8 cellular contexts compared by ENCODE assay signal in genomic region chr17:42387663-42388380, GRCh38. TPM values are rescaled to one million over a fixed set of nuclear protein-coding genes. Genes with fewer than 3 reads are reported as not detected.
DNase-seq lines count a peak whose midpoint lies in the region; ATAC-seq, FAIRE-seq and TF ChIP-seq lines count a peak whose summit lies in the region.

No MANE protein-coding gene starts in this region.

- H3K23ac ChIP-seq in H1 (ENCODE audit: insufficient read length): no peak overlapping the region

- TF ChIP-seq POLR2A in H1 (IDR thresholded peaks at IDR 0.05; ENCODE audit: control extremely low read depth in 1 of 2, low read depth in 2 of 2, low read length in 2 of 2) (peak in 1 of 2 experiments; percentile 47; a peak in 1 of 3 replicates), suprapubic skin (IDR thresholded peaks at IDR 0.05) (peak in 1 of 2 donors; percentile 15)

- H3K27ac Mint-ChIP-seq in activated CD4-positive, alpha-beta T cell treated with anti-CD3 and anti-CD28 coated beads, Interleukin-2, amount 10 ng/mL, durations not matched to agents 24 days and 14 days: peak overlapping the region; percentile 100

- H4K5ac ChIP-seq in H1 (ENCODE audit: insufficient read length, low read depth, low read length): peak overlapping the region; percentile 83

- H2AK5ac ChIP-seq in H1 (ENCODE audit: low read depth, low read length): no peak overlapping the region

- H3K23me2 ChIP-seq in H1 (ENCODE audit: low read depth, low read length): peaks cover 8% of the 10 kb centered on the region

- peaks cover 51% of the 10 kb centered on the region for H3K4me1 Mint-ChIP-seq in activated CD4-positive, alpha-beta T cell treated with anti-CD3 and anti-CD28 coated beads, Interleukin-2, amount 10 ng/mL, durations not matched to agents 24 days and 14 days

- H3K79me1 ChIP-seq in H1 (ENCODE audit: low read depth, low read length): 0 out of 2 replicates have a peak, but pooled peaks cover 3% of the 10 kb centered on the region

- peak overlapping the region; percentile 74 to 85 for H3K4me2 ChIP-seq in H1 (ENCODE audit: insufficient read depth in 1 of 2, low read depth in 2 of 2, low read length in 2 of 2)

- no peak overlapping the region for H2AFZ ChIP-seq in H1 (ENCODE audit: low read length)

- no peak overlapping the region for H2BK15ac ChIP-seq in H1 (ENCODE audit: low read length)

- H3K27ac ChIP-seq in H1 (ENCODE audit: low read depth, low read length): peak overlapping the region; percentile 66; the same call in 1 of the 2 replicates
- peak overlapping the region; percentile 98 for H3K27ac ChIP-seq in suprapubic skin

- H3K4me3 ChIP-seq in AG04449 (ENCODE audit: low read depth, low read length) (peak overlapping the region; percentile 96), H1 (ENCODE audit: extremely low read depth in 1 of 4, insufficient read depth in 2 of 4, low read depth in 3 of 4, low read length in 4 of 4) (peak overlapping the region; percentile 79 to 91 (median 82)), mucosa of descending colon (peak overlapping the region; percentile 98), suprapubic skin (peak overlapping the region; percentile 77)

- peak overlapping the region; percentile 64 for H3K56ac ChIP-seq in H1 (replicated peaks; ENCODE audit: insufficient read length, low read depth, low read length)

- H3K79me2 ChIP-seq in H1 (ENCODE audit: control insufficient read depth in 1 of 2, insufficient read depth in 2 of 2, low read length in 2 of 2): peaks cover 23 to 45% of the 10 kb centered on the region in 2 experiments

- DNase-seq in AG04449 (ENCODE audit: low read depth, low spot score) (no peak), NAMALWA (ENCODE audit: low spot score) (peak; percentile 34), H1 (ENCODE audit: low read depth in 1 of 2, low spot score in 2 of 2) (peak in 1 of 2 experiments; percentile 80), mucosa of descending colon (peak; percentile 59 to 77 (median 76)), suprapubic skin (ENCODE audit: low spot score in 2 of 2) (peak; percentile 82 to 83)
- peak; percentile 82 for DNase-seq in activated CD4-positive, alpha-beta T cell treated with anti-CD3 and anti-CD28 coated beads, Interleukin-2, amount 10 ng/mL, durations not matched to agents 24 days and 14 days

- H3K9me3 ChIP-seq in H1 (ENCODE audit: insufficient read depth in 2 of 2, low read depth in 1 of 2, low read length in 1 of 2) (no peaks in the 10 kb centered on the region), mucosa of descending colon (no peaks in the 10 kb centered on the region), suprapubic skin (no peaks in the 10 kb centered on the region)

- H3K4me3 Mint-ChIP-seq in activated CD4-positive, alpha-beta T cell treated with anti-CD3 and anti-CD28 coated beads, Interleukin-2, amount 10 ng/mL, durations not matched to agents 24 days and 14 days: peak overlapping the region; percentile 83

- H2BK12ac ChIP-seq in H1 (ENCODE audit: low read depth, low read length): 0 out of 2 replicates have a peak overlapping the region, but pooled peaks have one; percentile 17

- POLR2A ChIA-PET in AG04449 (lab: Yijun Ruan, JAX) (interaction anchor here (0.7 to 1.6 kb wide), 10 partner anchors 11 to 132 kb away, joined by 3 to 10 read pairs (median 4); partner anchors contain the start of gene CAVIN1), H1 (lab: Charles Lee; ENCODE audit: partially characterized antibody) (interaction anchor here (0.8 to 2.9 kb wide), 11 partner anchors 9 to 370 kb away, joined by 3 to 33 read pairs (median 5); partner anchors contain the start of genes CAVIN1 and DNAJC7)

- H4K91ac ChIP-seq in H1 (replicated peaks; ENCODE audit: insufficient read length, low read length): peak overlapping the region; percentile 84

- ATAC-seq in GM21367 (IDR thresholded peaks at IDR 0.05; ENCODE audit: unreplicated experiment): peak; percentile 1
- ATAC-seq in mucosa of descending colon: peak; percentile 45
- ATAC-seq in HG02763 (IDR thresholded peaks at IDR 0.05; ENCODE audit: unreplicated experiment): no peak

- TF ChIP-seq CTCF in AG04449 (IDR thresholded peaks at IDR 0.05; ENCODE audit: insufficient read depth, low read length, missing control alignments): no peak
- no peak for TF ChIP-seq CTCF in H1 (IDR thresholded peaks at IDR 0.05; ENCODE audit: control extremely low read depth in 1 of 3, insufficient read depth in 1 of 3, low read depth in 1 of 3, low read length in 3 of 3)
- no peak for TF ChIP-seq CTCF in mucosa of descending colon (IDR thresholded peaks at IDR 0.05)
- TF ChIP-seq CTCF in suprapubic skin (IDR thresholded peaks at IDR 0.05): no peak

- H4K20me1 ChIP-seq in H1 (replicated peaks in 1 of 2; ENCODE audit: control insufficient read depth in 1 of 2, insufficient read depth in 2 of 2, low read length in 2 of 2): peaks cover 2 to 11% of the 10 kb centered on the region in 2 experiments

- H3K9me3 Mint-ChIP-seq in activated CD4-positive, alpha-beta T cell treated with anti-CD3 and anti-CD28 coated beads, Interleukin-2, amount 10 ng/mL, durations not matched to agents 24 days and 14 days: no peaks in the 10 kb centered on the region

- intact Hi-C loops in activated CD4-positive, alpha-beta T cell treated with anti-CD3 and anti-CD28 coated beads, Interleukin-2, amount 10 ng/mL, durations not matched to agents 24 days and 14 days (cut with micrococcal nuclease): loop anchor here (1.0 to 2.0 kb wide), 5 partner anchors 26 to 115 kb away; no protein-coding TSS in a partner anchor
- intact Hi-C loops in mucosa of descending colon (cut with DNase I, micrococcal nuclease): no loop called here

- CTCF ChIA-PET in AG04449 (lab: Yijun Ruan, JAX) (interaction anchor here (0.8 to 3.0 kb wide), 10 partner anchors 10 to 267 kb away, joined by 3 to 14 read pairs (median 4); no protein-coding TSS in a partner anchor), H1 (lab: Charles Lee; ENCODE audit: partially characterized antibody) (interaction anchor here (0.8 to 3.1 kb wide), 5 partner anchors 15 to 140 kb away, joined by 3 to 18 read pairs (median 5); no protein-coding TSS in a partner anchor)

- FAIRE-seq in H1 (lab: Jason Lieb, UNC): no peak

- TF ChIP-seq EP300 in H1 (IDR thresholded peaks at IDR 0.05; ENCODE audit: borderline replicate concordance in 1 of 2, low read depth in 2 of 2, low read length in 2 of 2) (no peak), suprapubic skin (IDR thresholded peaks at IDR 0.05) (no peak)

- no peak overlapping the region for H3K14ac ChIP-seq in H1 (ENCODE audit: insufficient read length)

- peak overlapping the region; percentile 85 for H4K8ac ChIP-seq in H1 (ENCODE audit: extremely low read depth, insufficient read depth, low read length)

- H2BK120ac ChIP-seq in H1 (replicated peaks; ENCODE audit: low read depth, low read length): no peak overlapping the region

- H3K27me3 ChIP-seq in H1 (replicated peaks in 1 of 4; ENCODE audit: control insufficient read depth in 3 of 4, extremely low read depth in 1 of 4, insufficient read depth in 3 of 4, low read length in 3 of 4) (no peaks in the 10 kb centered on the region), suprapubic skin (no peaks in the 10 kb centered on the region)

- H3K4me1 ChIP-seq in H1 (replicated peaks in 1 of 4; ENCODE audit: control insufficient read depth in 3 of 4, insufficient read depth in 4 of 4, low read length in 3 of 4): peaks cover 3 to 14% (median 6%) of the 10 kb centered on the region in 4 experiments
- peaks cover 25% of the 10 kb centered on the region for H3K4me1 ChIP-seq in mucosa of descending colon (ENCODE audit: low read depth)
- H3K4me1 ChIP-seq in suprapubic skin: peaks cover 38% of the 10 kb centered on the region

- H2BK20ac ChIP-seq in H1 (ENCODE audit: low read length): no peak overlapping the region

- H3K9ac ChIP-seq in H1 (replicated peaks in 1 of 4; ENCODE audit: extremely low read depth in 1 of 4, low read depth in 3 of 4, low read length in 3 of 4): peak overlapping the region; percentile 69 to 81 (median 78)

- TF ChIP-seq RAD21 in H1 (IDR thresholded peaks at IDR 0.05 in 1 of 2, conservative IDR thresholded peaks at IDR 0.05 in 1 of 2; ENCODE audit: low read depth in 2 of 2, low read length in 2 of 2): no peak

- H3K36me3 ChIP-seq in H1 (ENCODE audit: control insufficient read depth in 2 of 4, insufficient read depth in 4 of 4, low read length in 3 of 4) (no peaks in the 10 kb centered on the region), mucosa of descending colon (ENCODE audit: low read depth) (peaks cover 4% of the 10 kb centered on the region), suprapubic skin (no peaks in the 10 kb centered on the region)

- peak overlapping the region; percentile 81 for H2BK5ac ChIP-seq in H1 (ENCODE audit: low read depth, low read length)

- H3K36me3 Mint-ChIP-seq in activated CD4-positive, alpha-beta T cell treated with anti-CD3 and anti-CD28 coated beads, Interleukin-2, amount 10 ng/mL, durations not matched to agents 24 days and 14 days (ENCODE audit: low read depth): peaks cover 29% of the 10 kb centered on the region

- WGBS in H1 (ENCODE audit: extremely low coverage in 1 of 2, insufficient coverage in 1 of 2, insufficient read length in 1 of 2, insufficient replicate concordance in 2 of 2, low coverage in 1 of 2, low lambda C conversion rate in 2 of 2, missing lambda C conversion rate in 1 of 2), 2 experiments: 1% methylated on average over 48 of the region's 61 CpGs; no CpG with 5 or more reads in 1 of the 2 experiments
- 0% methylated on average over 32 of the region's 61 CpGs for WGBS in suprapubic skin

- no peak overlapping the region for H3K4ac ChIP-seq in H1 (replicated peaks; ENCODE audit: insufficient read length, low read depth, low read length)

- peak overlapping the region; percentile 73; the same call in 1 of the 2 replicates for H3K18ac ChIP-seq in H1 (ENCODE audit: extremely low read depth, low read length)

- no peaks in the 10 kb centered on the region for H3K27me3 Mint-ChIP-seq in activated CD4-positive, alpha-beta T cell treated with anti-CD3 and anti-CD28 coated beads, Interleukin-2, amount 10 ng/mL, durations not matched to agents 24 days and 14 days

RNA-seq across cellular contexts. Expression of gene STAT3, which starts 0.4 kb away (rescaled TPM):
- 252 and 258 TPM in 2 replicates for total RNA-seq in activated CD4-positive, alpha-beta T cell treated with anti-CD3 and anti-CD28 coated beads, Interleukin-2, amount 10 ng/mL, durations not matched to agents 24 days and 14 days
- total RNA-seq in H1 (2021; fragmentation: NEBNext Ultra II Directional; extraction: Animal tissue kit (Norgen Biotek cat#: 25700)): 94.1 and 94.3 TPM in 2 replicates
- polyA plus RNA-seq in H1 (2011; rRNA removed): 38.4 and 41.2 TPM in 2 replicates
- polyA plus RNA-seq in H1 (2011; cell fraction: cytosol; rRNA removed): 48.0 TPM
- polyA plus RNA-seq in H1 (2011; cell fraction: nucleus; rRNA removed): 73.3 TPM
- polyA plus RNA-seq in H1 (2012, experiment 1 of 2): 62.3 to 80.8 TPM (median 72.6 TPM) in 4 replicates
- 32.2 TPM for polyA plus RNA-seq in H1 (2012, experiment 2 of 2)
- polyA plus RNA-seq in H1 (2013, experiment 1 of 2): 41.7 TPM
- polyA plus RNA-seq in H1 (2013, experiment 2 of 2): 37.9 TPM
- 86.0 and 92.4 TPM in 2 replicates for polyA minus RNA-seq in H1 (2011; rRNA and poly(A)+ RNA removed)
- polyA minus RNA-seq in H1 (2011; cell fraction: cytosol; rRNA and poly(A)+ RNA removed): 59.6 TPM
- 60.0 TPM for polyA minus RNA-seq in H1 (2011; cell fraction: nucleus; rRNA and poly(A)+ RNA removed)
- total RNA-seq in mucosa of descending colon (100 to 1,000 TPM; 158 to 230 (median 227) TPM), suprapubic skin (100 to 1,000 TPM; 144 to 174 (median 152) TPM)

RNA-seq across cellular contexts. Expression of gene CAVIN1, which starts 35.2 kb away (rescaled TPM):
- 2.4 and 2.7 TPM in 2 replicates for total RNA-seq in activated CD4-positive, alpha-beta T cell treated with anti-CD3 and anti-CD28 coated beads, Interleukin-2, amount 10 ng/mL, durations not matched to agents 24 days and 14 days
- 41.6 and 43.5 TPM in 2 replicates for total RNA-seq in H1 (2021; fragmentation: NEBNext Ultra II Directional; extraction: Animal tissue kit (Norgen Biotek cat#: 25700))
- polyA plus RNA-seq in H1 (2011; rRNA removed): 16.2 and 22.6 TPM in 2 replicates
- 25.9 TPM for polyA plus RNA-seq in H1 (2011; cell fraction: cytosol; rRNA removed)
- polyA plus RNA-seq in H1 (2011; cell fraction: nucleus; rRNA removed): 16.1 TPM
- 28.3 to 38.2 TPM (median 33.3 TPM) in 4 replicates for polyA plus RNA-seq in H1 (2012, experiment 1 of 2)
- 30.3 TPM for polyA plus RNA-seq in H1 (2012, experiment 2 of 2)
- polyA plus RNA-seq in H1 (2013, experiment 1 of 2): 17.7 TPM
- polyA plus RNA-seq in H1 (2013, experiment 2 of 2): 18.4 TPM
- polyA minus RNA-seq in H1 (2011; rRNA and poly(A)+ RNA removed): 8.8 and 10.6 TPM in 2 replicates
- polyA minus RNA-seq in H1 (2011; cell fraction: cytosol; rRNA and poly(A)+ RNA removed): 22.9 TPM
- 6.8 TPM for polyA minus RNA-seq in H1 (2011; cell fraction: nucleus; rRNA and poly(A)+ RNA removed)
- 100 to 1,000 TPM in 1 of 3 donors, 10 to 100 TPM in 2; 19.3 to 246 (median 52.4) TPM for total RNA-seq in mucosa of descending colon
- total RNA-seq in suprapubic skin: 100 to 1,000 TPM; 153 to 224 (median 182) TPM
